ENCODE assay signal across 8 cellular contexts in genomic region chr2:218883491-218884490, GRCh38.
DNase-seq lines count a peak whose midpoint lies in the region; ATAC-seq and TF ChIP-seq lines count a peak whose summit lies in the region.

No MANE protein-coding gene starts in this region.

- peaks cover 22% of the 10 kb centered on the region for H3K4me1 Mint-ChIP-seq in nephron progenitor cell

- no peaks in the 10 kb centered on the region for H3K36me3 ChIP-seq in effector memory CD4-positive, alpha-beta T cell (ENCODE audit: control insufficient read depth, insufficient read depth, low read length)

- TF ChIP-seq CTCF in nephron progenitor cell (IDR thresholded peaks at IDR 0.05) = no peak

- no peaks in the 10 kb centered on the region for H3K36me3 Mint-ChIP-seq in nephron progenitor cell (ENCODE audit: low read depth)

- peaks cover 88% of the 10 kb centered on the region for H3K27me3 Mint-ChIP-seq in nephron progenitor cell (ENCODE audit: low read depth, poor library complexity)

- DNase-seq in D341Med (ENCODE audit: low spot score) (peak; percentile 84), MV-4-11 (lab: John Stamatoyannopoulos, UW) (peak; percentile 4), nephron progenitor cell (peak; percentile 56), erythroblast (lab: John Stamatoyannopoulos, UW) (no peak), HK-2 (ENCODE audit: unreplicated experiment) (no peak)
- peak in 1 of 3 donors; percentile 34 for DNase-seq in effector memory CD4-positive, alpha-beta T cell

- H3K27ac ChIP-seq in effector memory CD4-positive, alpha-beta T cell (ENCODE audit: insufficient read depth, low read length, poor library complexity, severe bottlenecking) = peak overlapping the region; percentile 58

- no peak overlapping the region for H3K27ac Mint-ChIP-seq in nephron progenitor cell

- ATAC-seq in HG03196 (IDR thresholded peaks at IDR 0.05; ENCODE audit: unreplicated experiment) (no peak), GM21423 (IDR thresholded peaks at IDR 0.05; ENCODE audit: unreplicated experiment) (no peak)

- no peaks in the 10 kb centered on the region for H3K9me3 ChIP-seq in effector memory CD4-positive, alpha-beta T cell (ENCODE audit: control insufficient read depth, low read length)

- no peak for TF ChIP-seq POLR2A in erythroblast (IDR thresholded peaks at IDR 0.05; ENCODE audit: low read length)

- peaks cover 44% of the 10 kb centered on the region for H3K4me1 ChIP-seq in effector memory CD4-positive, alpha-beta T cell (ENCODE audit: control insufficient read depth, insufficient read depth, low read length, poor library complexity, severe bottlenecking)

- H3K27me3 ChIP-seq in effector memory CD4-positive, alpha-beta T cell (replicated peaks; ENCODE audit: control insufficient read depth, insufficient read depth, low read length, poor library complexity, severe bottlenecking) = no peaks in the 10 kb centered on the region

- H3K9me3 Mint-ChIP-seq in nephron progenitor cell = no peaks in the 10 kb centered on the region

- H3K4me3 Mint-ChIP-seq in nephron progenitor cell = peak overlapping the region; percentile 50

- no peak overlapping the region for H3K4me3 ChIP-seq in effector memory CD4-positive, alpha-beta T cell (ENCODE audit: insufficient read depth, low read depth, low read length, poor library complexity, severe bottlenecking)

Comparison
In these comparisons a context has a peak if more than half of its experiments do, and no peak if none do; other contexts are left out.
1. DNase-seq: peak in D341Med (single experiment), MV-4-11 (single experiment) and nephron progenitor cell (single experiment); none in erythroblast (0 of 2) and HK-2 (single experiment).